Comparison of ENCODE assay signal across 2 cellular contexts in genomic region chr5:6291961-6292360, GRCh38.
TF ChIP-seq lines count a peak whose summit lies in the region.

No MANE protein-coding gene starts in this region.

TF ChIP-seq in SK-N-SH, 30 proteins besides CTCF, POLR2A, EP300 and RAD21 (continued from another document):
- TF ChIP-seq, protein P1, sequence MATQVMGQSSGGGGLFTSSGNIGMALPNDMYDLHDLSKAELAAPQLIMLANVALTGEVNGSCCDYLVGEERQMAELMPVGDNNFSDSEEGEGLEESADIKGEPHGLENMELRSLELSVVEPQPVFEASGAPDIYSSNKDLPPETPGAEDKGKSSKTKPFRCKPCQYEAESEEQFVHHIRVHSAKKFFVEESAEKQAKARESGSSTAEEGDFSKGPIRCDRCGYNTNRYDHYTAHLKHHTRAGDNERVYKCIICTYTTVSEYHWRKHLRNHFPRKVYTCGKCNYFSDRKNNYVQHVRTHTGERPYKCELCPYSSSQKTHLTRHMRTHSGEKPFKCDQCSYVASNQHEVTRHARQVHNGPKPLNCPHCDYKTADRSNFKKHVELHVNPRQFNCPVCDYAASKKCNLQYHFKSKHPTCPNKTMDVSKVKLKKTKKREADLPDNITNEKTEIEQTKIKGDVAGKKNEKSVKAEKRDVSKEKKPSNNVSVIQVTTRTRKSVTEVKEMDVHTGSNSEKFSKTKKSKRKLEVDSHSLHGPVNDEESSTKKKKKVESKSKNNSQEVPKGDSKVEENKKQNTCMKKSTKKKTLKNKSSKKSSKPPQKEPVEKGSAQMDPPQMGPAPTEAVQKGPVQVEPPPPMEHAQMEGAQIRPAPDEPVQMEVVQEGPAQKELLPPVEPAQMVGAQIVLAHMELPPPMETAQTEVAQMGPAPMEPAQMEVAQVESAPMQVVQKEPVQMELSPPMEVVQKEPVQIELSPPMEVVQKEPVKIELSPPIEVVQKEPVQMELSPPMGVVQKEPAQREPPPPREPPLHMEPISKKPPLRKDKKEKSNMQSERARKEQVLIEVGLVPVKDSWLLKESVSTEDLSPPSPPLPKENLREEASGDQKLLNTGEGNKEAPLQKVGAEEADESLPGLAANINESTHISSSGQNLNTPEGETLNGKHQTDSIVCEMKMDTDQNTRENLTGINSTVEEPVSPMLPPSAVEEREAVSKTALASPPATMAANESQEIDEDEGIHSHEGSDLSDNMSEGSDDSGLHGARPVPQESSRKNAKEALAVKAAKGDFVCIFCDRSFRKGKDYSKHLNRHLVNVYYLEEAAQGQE (IDR thresholded peaks at IDR 0.05; ENCODE audit: low read depth, low read length) = no peak
- no peak for TF ChIP-seq FOSL2 (IDR thresholded peaks at IDR 0.05; ENCODE audit: borderline replicate concordance, low read depth)
- no peak for TF ChIP-seq RXRA (IDR thresholded peaks at IDR 0.05; ENCODE audit: borderline replicate concordance, low read depth)
- TF ChIP-seq MXI1 (IDR thresholded peaks at IDR 0.05; ENCODE audit: low read depth, low read length) = no peak
- no peak for TF ChIP-seq SIN3A (IDR thresholded peaks at IDR 0.05; ENCODE audit: borderline replicate concordance, low read depth, low read length)
- no peak for TF ChIP-seq TEAD4 (IDR thresholded peaks at IDR 0.05; ENCODE audit: borderline replicate concordance, insufficient read depth)

TF ChIP-seq in SK-N-SH treated with all-trans-retinoic acid at 6 μM for 48 hours, 23 proteins besides CTCF, POLR2A, EP300 and RAD21 (continued from another document):
- TF ChIP-seq, protein P2, sequence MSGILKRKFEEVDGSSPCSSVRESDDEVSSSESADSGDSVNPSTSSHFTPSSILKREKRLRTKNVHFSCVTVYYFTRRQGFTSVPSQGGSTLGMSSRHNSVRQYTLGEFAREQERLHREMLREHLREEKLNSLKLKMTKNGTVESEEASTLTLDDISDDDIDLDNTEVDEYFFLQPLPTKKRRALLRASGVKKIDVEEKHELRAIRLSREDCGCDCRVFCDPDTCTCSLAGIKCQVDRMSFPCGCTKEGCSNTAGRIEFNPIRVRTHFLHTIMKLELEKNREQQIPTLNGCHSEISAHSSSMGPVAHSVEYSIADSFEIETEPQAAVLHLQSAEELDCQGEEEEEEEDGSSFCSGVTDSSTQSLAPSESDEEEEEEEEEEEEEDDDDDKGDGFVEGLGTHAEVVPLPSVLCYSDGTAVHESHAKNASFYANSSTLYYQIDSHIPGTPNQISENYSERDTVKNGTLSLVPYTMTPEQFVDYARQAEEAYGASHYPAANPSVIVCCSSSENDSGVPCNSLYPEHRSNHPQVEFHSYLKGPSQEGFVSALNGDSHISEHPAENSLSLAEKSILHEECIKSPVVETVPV (CRISPR knock-in tag; IDR thresholded peaks at IDR 0.05) = no peak
